ENCODE assay signal across 1 cellular context in genomic region chr11:35204614-35205013, GRCh38.
TF ChIP-seq lines count a peak whose summit lies in the region.

No MANE protein-coding gene starts in this region.

TF ChIP-seq in IMR-90, 13 proteins besides CTCF, POLR2A, EP300 and RAD21:
- TF ChIP-seq, protein P1, sequence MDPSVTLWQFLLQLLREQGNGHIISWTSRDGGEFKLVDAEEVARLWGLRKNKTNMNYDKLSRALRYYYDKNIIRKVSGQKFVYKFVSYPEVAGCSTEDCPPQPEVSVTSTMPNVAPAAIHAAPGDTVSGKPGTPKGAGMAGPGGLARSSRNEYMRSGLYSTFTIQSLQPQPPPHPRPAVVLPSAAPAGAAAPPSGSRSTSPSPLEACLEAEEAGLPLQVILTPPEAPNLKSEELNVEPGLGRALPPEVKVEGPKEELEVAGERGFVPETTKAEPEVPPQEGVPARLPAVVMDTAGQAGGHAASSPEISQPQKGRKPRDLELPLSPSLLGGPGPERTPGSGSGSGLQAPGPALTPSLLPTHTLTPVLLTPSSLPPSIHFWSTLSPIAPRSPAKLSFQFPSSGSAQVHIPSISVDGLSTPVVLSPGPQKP (IDR thresholded peaks at IDR 0.05; ENCODE audit: borderline replicate concordance, low read depth, low read length): no peak
- TF ChIP-seq RFX5 (IDR thresholded peaks at IDR 0.05; ENCODE audit: low read depth, low read length) (no peak), NFE2L2 (IDR thresholded peaks at IDR 0.05; ENCODE audit: low read depth, low read length) (no peak), MAZ (IDR thresholded peaks at IDR 0.05; ENCODE audit: borderline replicate concordance, low read depth, low read length) (no peak)
